ENCODE assay signal across 1 cellular context in genomic region chr6:123515715-123516114, GRCh38.
A peak's percentile ranks its signal among the peaks of the same experiment; 100 is the strongest.
TF ChIP-seq lines count a peak whose summit lies in the region.

No MANE protein-coding gene starts in this region.

TF ChIP-seq in HepG2, 621 proteins besides CTCF, POLR2A, EP300 and RAD21 (continued from another document):
- TF ChIP-seq AHDC1 (CRISPR knock-in tag; IDR thresholded peaks at IDR 0.05; ENCODE audit: borderline replicate concordance) (no peak), CEBPG (CRISPR knock-in tag; IDR thresholded peaks at IDR 0.05) (peak; percentile 14; the same call in 1 of the 2 replicates), RERE (CRISPR knock-in tag; IDR thresholded peaks at IDR 0.05; ENCODE audit: low read depth) (no peak)
TF ChIP-seq in HepG2: peak in this region for 3.
